Comparison of ENCODE assay signal across 9 cellular contexts in the genomic region with DNA sequence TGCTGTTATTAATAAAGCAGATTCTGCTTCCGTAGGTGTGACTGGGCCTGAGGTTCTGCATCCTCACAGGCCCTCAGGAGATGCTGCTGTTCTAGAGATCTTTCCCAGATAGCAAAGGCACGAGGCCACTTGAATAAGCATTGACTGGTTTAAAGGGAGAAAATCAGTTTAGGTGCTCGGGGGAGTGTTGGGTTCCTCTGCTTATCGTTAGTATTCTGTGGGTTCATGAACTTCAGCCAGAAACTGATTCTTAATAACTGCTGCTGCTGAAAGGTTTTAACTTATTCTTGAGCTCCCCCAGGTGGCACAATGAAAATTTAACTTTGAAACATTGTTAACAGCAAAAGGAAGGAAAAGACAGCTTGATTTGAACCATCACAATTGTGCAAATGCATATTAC.
DNase-seq lines count a peak whose midpoint lies in the region; ATAC-seq and TF ChIP-seq lines count a peak whose summit lies in the region.
"Had no signal": no experiment of that assay in that cellular context is flagged by ENCODE, and none has a peak within 500 bp of the region (broad histone marks: within the 10 kb centered on the region; RNA-seq: fewer than 3 reads in every experiment).

No MANE protein-coding gene starts in this region.

- TF ChIP-seq CTCF in C4-2B (conservative IDR thresholded peaks at IDR 0.05): peak; percentile 49

- DNase-seq in iPS-NIHi7 (ENCODE audit: extremely low spot score) (peak; percentile 17), cortex of kidney (lab: John Stamatoyannopoulos, UW) (no peak), T1000 (lab: John Stamatoyannopoulos, UW) (no peak)

- no peak overlapping the region for H3K27ac ChIP-seq in C4-2B

- ATAC-seq in GM19324 (IDR thresholded peaks at IDR 0.05; ENCODE audit: low FRiP score, unreplicated experiment) (peak; percentile 11), SK-N-SH treated with all-trans-retinoic acid at 6 μM for 48 hours (peak; percentile 74), GM18907 (IDR thresholded peaks at IDR 0.05; ENCODE audit: unreplicated experiment) (no peak), GM18868 (IDR thresholded peaks at IDR 0.05; ENCODE audit: unreplicated experiment) (no peak)
- ATAC-seq: stimulated activated effector memory CD8-positive, alpha-beta T cell treated with anti-CD3 and anti-CD28 coated beads, Interleukin-12 subunit alpha, Interleukin-12 subunit beta, amount 100 ng/mL, for 72 hours had no signal

TF ChIP-seq in SK-N-SH treated with all-trans-retinoic acid at 6 μM for 48 hours, 23 proteins besides CTCF, POLR2A, EP300 and RAD21:
- TF ChIP-seq ZFP30 (CRISPR knock-in tag; IDR thresholded peaks at IDR 0.05): no peak
- no peak for TF ChIP-seq TCF4 (CRISPR knock-in tag; IDR thresholded peaks at IDR 0.05; ENCODE audit: borderline replicate concordance)
- TF ChIP-seq, protein P1, sequence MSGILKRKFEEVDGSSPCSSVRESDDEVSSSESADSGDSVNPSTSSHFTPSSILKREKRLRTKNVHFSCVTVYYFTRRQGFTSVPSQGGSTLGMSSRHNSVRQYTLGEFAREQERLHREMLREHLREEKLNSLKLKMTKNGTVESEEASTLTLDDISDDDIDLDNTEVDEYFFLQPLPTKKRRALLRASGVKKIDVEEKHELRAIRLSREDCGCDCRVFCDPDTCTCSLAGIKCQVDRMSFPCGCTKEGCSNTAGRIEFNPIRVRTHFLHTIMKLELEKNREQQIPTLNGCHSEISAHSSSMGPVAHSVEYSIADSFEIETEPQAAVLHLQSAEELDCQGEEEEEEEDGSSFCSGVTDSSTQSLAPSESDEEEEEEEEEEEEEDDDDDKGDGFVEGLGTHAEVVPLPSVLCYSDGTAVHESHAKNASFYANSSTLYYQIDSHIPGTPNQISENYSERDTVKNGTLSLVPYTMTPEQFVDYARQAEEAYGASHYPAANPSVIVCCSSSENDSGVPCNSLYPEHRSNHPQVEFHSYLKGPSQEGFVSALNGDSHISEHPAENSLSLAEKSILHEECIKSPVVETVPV (CRISPR knock-in tag; IDR thresholded peaks at IDR 0.05): no peak
- no peak for TF ChIP-seq RARB (CRISPR knock-in tag; IDR thresholded peaks at IDR 0.05)
- TF ChIP-seq ISL1 (CRISPR knock-in tag; IDR thresholded peaks at IDR 0.05): no peak
- TF ChIP-seq SNAI2 (CRISPR knock-in tag; IDR thresholded peaks at IDR 0.05): no peak
- TF ChIP-seq CSDC2 (CRISPR knock-in tag; IDR thresholded peaks at IDR 0.05): no peak
- TF ChIP-seq ZNF565 (CRISPR knock-in tag; conservative IDR thresholded peaks at IDR 0.05; ENCODE audit: low read depth): no peak
- no peak for TF ChIP-seq GLIS3 (CRISPR knock-in tag; IDR thresholded peaks at IDR 0.05)
- TF ChIP-seq TSHZ2 (CRISPR knock-in tag; IDR thresholded peaks at IDR 0.05): no peak
- TF ChIP-seq ARNTL (CRISPR knock-in tag; IDR thresholded peaks at IDR 0.05; ENCODE audit: borderline replicate concordance, low read depth): no peak
- no peak for TF ChIP-seq ZFP3 (CRISPR knock-in tag; IDR thresholded peaks at IDR 0.05)
- TF ChIP-seq, protein P2, sequence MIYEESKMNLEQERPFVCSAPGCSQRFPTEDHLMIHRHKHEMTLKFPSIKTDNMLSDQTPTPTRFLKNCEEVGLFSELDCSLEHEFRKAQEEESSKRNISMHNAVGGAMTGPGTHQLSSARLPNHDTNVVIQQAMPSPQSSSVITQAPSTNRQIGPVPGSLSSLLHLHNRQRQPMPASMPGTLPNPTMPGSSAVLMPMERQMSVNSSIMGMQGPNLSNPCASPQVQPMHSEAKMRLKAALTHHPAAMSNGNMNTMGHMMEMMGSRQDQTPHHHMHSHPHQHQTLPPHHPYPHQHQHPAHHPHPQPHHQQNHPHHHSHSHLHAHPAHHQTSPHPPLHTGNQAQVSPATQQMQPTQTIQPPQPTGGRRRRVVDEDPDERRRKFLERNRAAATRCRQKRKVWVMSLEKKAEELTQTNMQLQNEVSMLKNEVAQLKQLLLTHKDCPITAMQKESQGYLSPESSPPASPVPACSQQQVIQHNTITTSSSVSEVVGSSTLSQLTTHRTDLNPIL (CRISPR knock-in tag; IDR thresholded peaks at IDR 0.05; ENCODE audit: low read depth): no peak
- no peak for TF ChIP-seq ZNF70 (CRISPR knock-in tag; IDR thresholded peaks at IDR 0.05)
- no peak for TF ChIP-seq TOX (CRISPR knock-in tag; IDR thresholded peaks at IDR 0.05; ENCODE audit: borderline replicate concordance)
- no peak for TF ChIP-seq BACH2 (CRISPR knock-in tag; IDR thresholded peaks at IDR 0.05; ENCODE audit: borderline replicate concordance)
- TF ChIP-seq ZNF8 (CRISPR knock-in tag; IDR thresholded peaks at IDR 0.05): no peak
- TF ChIP-seq, protein P3, sequence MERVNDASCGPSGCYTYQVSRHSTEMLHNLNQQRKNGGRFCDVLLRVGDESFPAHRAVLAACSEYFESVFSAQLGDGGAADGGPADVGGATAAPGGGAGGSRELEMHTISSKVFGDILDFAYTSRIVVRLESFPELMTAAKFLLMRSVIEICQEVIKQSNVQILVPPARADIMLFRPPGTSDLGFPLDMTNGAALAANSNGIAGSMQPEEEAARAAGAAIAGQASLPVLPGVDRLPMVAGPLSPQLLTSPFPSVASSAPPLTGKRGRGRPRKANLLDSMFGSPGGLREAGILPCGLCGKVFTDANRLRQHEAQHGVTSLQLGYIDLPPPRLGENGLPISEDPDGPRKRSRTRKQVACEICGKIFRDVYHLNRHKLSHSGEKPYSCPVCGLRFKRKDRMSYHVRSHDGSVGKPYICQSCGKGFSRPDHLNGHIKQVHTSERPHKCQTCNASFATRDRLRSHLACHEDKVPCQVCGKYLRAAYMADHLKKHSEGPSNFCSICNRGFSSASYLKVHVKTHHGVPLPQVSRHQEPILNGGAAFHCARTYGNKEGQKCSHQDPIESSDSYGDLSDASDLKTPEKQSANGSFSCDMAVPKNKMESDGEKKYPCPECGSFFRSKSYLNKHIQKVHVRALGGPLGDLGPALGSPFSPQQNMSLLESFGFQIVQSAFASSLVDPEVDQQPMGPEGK (CRISPR knock-in tag; IDR thresholded peaks at IDR 0.05; ENCODE audit: borderline replicate concordance): no peak
- no peak for TF ChIP-seq ESRRG (CRISPR knock-in tag; IDR thresholded peaks at IDR 0.05)
- TF ChIP-seq ZC3H10 (CRISPR knock-in tag; IDR thresholded peaks at IDR 0.05): no peak

Comparison
In these comparisons a context has a peak if more than half of its experiments do, and no peak if none do; other contexts are left out.
1. ATAC-seq: peak in GM19324 (single experiment) and SK-N-SH treated with all-trans-retinoic acid at 6 μM for 48 hours (single experiment); none in GM18907 (single experiment) and GM18868 (single experiment).